1 cellular context compared by ENCODE assay signal in genomic region chr1:6259491-6260362, GRCh38.
TF ChIP-seq lines count a peak whose summit lies in the region.

No MANE protein-coding gene starts in this region.

TF ChIP-seq in SK-N-SH treated with all-trans-retinoic acid at 6 μM for 48 hours, 23 proteins besides CTCF, POLR2A, EP300 and RAD21 (continued from another document):
- TF ChIP-seq TSHZ2 (CRISPR knock-in tag; IDR thresholded peaks at IDR 0.05) (no peak), OSR1 (CRISPR knock-in tag; IDR thresholded peaks at IDR 0.05) (no peak), ZNF565 (CRISPR knock-in tag; conservative IDR thresholded peaks at IDR 0.05; ENCODE audit: low read depth) (no peak), PPARA (CRISPR knock-in tag; IDR thresholded peaks at IDR 0.05; ENCODE audit: borderline replicate concordance) (no peak), ISL1 (CRISPR knock-in tag; IDR thresholded peaks at IDR 0.05) (no peak), BACH2 (CRISPR knock-in tag; IDR thresholded peaks at IDR 0.05; ENCODE audit: borderline replicate concordance) (no peak), ZC3H10 (CRISPR knock-in tag; IDR thresholded peaks at IDR 0.05) (no peak), RARB (CRISPR knock-in tag; IDR thresholded peaks at IDR 0.05) (no peak)
